Comparison of ENCODE assay signal across 16 cellular contexts in genomic region chr3:177578488-177578887, GRCh38.
DNase-seq lines count a peak whose midpoint lies in the region; ATAC-seq, FAIRE-seq and TF ChIP-seq lines count a peak whose summit lies in the region.
"Had no signal": no experiment of that assay in that cellular context is flagged by ENCODE, and none has a peak within 500 bp of the region (broad histone marks: within the 10 kb centered on the region; RNA-seq: fewer than 3 reads in every experiment).

No MANE protein-coding gene starts in this region.

- ATAC-seq in GM21360 (IDR thresholded peaks at IDR 0.05; ENCODE audit: unreplicated experiment), result peak; percentile 81
- peak; percentile 88 for ATAC-seq in HG02885 (IDR thresholded peaks at IDR 0.05; ENCODE audit: poor library complexity, unreplicated experiment)
- peak; percentile 63 for ATAC-seq in HG03571 (IDR thresholded peaks at IDR 0.05; ENCODE audit: unreplicated experiment)
- no peak for ATAC-seq in GM21723 (IDR thresholded peaks at IDR 0.05; ENCODE audit: unreplicated experiment)
- ATAC-seq: A549 had no signal

- TF ChIP-seq POLR2A in GM12891 (IDR thresholded peaks at IDR 0.05; ENCODE audit: low read depth, low read length) (no peak), H54 (IDR thresholded peaks at IDR 0.05; ENCODE audit: low read depth, low read length) (no peak)

- FAIRE-seq in GM12891 (lab: Jason Lieb, UNC), result no peak
- no peak for FAIRE-seq in H54 (lab: Jason Lieb, UNC)
- FAIRE-seq: A549, kidney had no signal

- no peak for DNase-seq in GM12891 (ENCODE audit: insufficient read length, low spot score)
- no peak for DNase-seq in SHP77 treated with DMSO at 0.1 percent for 48 hours (lab: John Stamatoyannopoulos, UW)
- no peak for DNase-seq in H54 (ENCODE audit: insufficient read length, low spot score)
- DNase-seq in pons (ENCODE audit: low spot score), result no peak
- DNase-seq: CD8-positive, alpha-beta memory T cell; GM23248; kidney; NCI-H1048; occipital lobe; SIG-M5; stimulated activated naive CD4-positive, alpha-beta T cell had no signal

TF ChIP-seq in GM12891, 5 proteins besides CTCF, POLR2A, EP300 and RAD21:
- TF ChIP-seq SPI1 (IDR thresholded peaks at IDR 0.05; ENCODE audit: low read depth, low read length), result peak; percentile 88
- TF ChIP-seq TAF1 (IDR thresholded peaks at IDR 0.05; ENCODE audit: low read depth, low read length), result no peak
- TF ChIP-seq POLR2AphosphoS5 (IDR thresholded peaks at IDR 0.05; ENCODE audit: low read depth, low read length), result no peak
- no peak for TF ChIP-seq PAX5 (IDR thresholded peaks at IDR 0.05; ENCODE audit: insufficient read depth, low read length, severe bottlenecking)
